ENCODE assay signal across 8 cellular contexts in genomic region chr11:27471588-27472397, GRCh38. TPM values are rescaled to one million over a fixed set of nuclear protein-coding genes. Genes with fewer than 3 reads are reported as not detected.
DNase-seq lines count a peak whose midpoint lies in the region; ATAC-seq and TF ChIP-seq lines count a peak whose summit lies in the region.

No MANE protein-coding gene starts in this region.

- peaks cover 52% of the 10 kb centered on the region for H3K79me2 ChIP-seq in smooth muscle cell (ENCODE audit: low read depth)

- H3K4me2 ChIP-seq in smooth muscle cell: peak overlapping the region; percentile 96

- no peaks in the 10 kb centered on the region for H3K4me1 ChIP-seq in breast epithelium
- peaks cover 24% of the 10 kb centered on the region for H3K4me1 ChIP-seq in smooth muscle cell (ENCODE audit: low read depth)

- peaks cover 47% of the 10 kb centered on the region for H4K20me1 ChIP-seq in smooth muscle cell (ENCODE audit: low read depth)

- H3K4me3 ChIP-seq in breast epithelium (peak overlapping the region; percentile 77 to 93 (median 91)), smooth muscle cell (peak overlapping the region; percentile 72)

- intact Hi-C loops in breast epithelium (cut with DNase I; ENCODE audit: low total_unique reads): no loop called here

- H3K36me3 ChIP-seq in breast epithelium (no peaks in the 10 kb centered on the region), smooth muscle cell (ENCODE audit: low read depth) (no peaks in the 10 kb centered on the region)

- peak overlapping the region; percentile 19 for H3K9ac ChIP-seq in smooth muscle cell (ENCODE audit: low read depth)

- DNase-seq in AG20443 (ENCODE audit: low spot score) (peak; percentile 62), RKO (ENCODE audit: low spot score) (peak; percentile 16), breast epithelium (ENCODE audit: low spot score in 2 of 2) (peak; percentile 41 to 52), islet precursor cell (peak; percentile 67), smooth muscle cell (lab: John Stamatoyannopoulos, UW; ENCODE audit: unreplicated experiment) (no peak), DMS153 (lab: John Stamatoyannopoulos, UW) (no peak)

- WGBS in smooth muscle cell (ENCODE audit: low lambda C conversion rate): 2% methylated on average over 20 of the region's 79 CpGs

- H3K27ac ChIP-seq in breast epithelium: peak overlapping the region; percentile 88 to 95
- peak overlapping the region; percentile 51 for H3K27ac ChIP-seq in smooth muscle cell (ENCODE audit: low read depth)

- H3K27me3 ChIP-seq in breast epithelium (no peaks in the 10 kb centered on the region), smooth muscle cell (ENCODE audit: low read depth) (no peaks in the 10 kb centered on the region)

- H2AFZ ChIP-seq in smooth muscle cell (ENCODE audit: low read depth): peak overlapping the region; percentile 48

- H3K9me3 ChIP-seq in breast epithelium (no peaks in the 10 kb centered on the region), smooth muscle cell (replicated peaks; ENCODE audit: low read depth) (no peaks in the 10 kb centered on the region)

- ATAC-seq in GM18519 (IDR thresholded peaks at IDR 0.05; ENCODE audit: low FRiP score, unreplicated experiment) (peak; percentile 16), HG03064 (IDR thresholded peaks at IDR 0.05; ENCODE audit: low read depth, unreplicated experiment) (peak; percentile 42)

- no peak for TF ChIP-seq POLR2A in breast epithelium (IDR thresholded peaks at IDR 0.05)

- H3F3A ChIP-seq in smooth muscle cell (ENCODE audit: low read depth): peaks cover 11% of the 10 kb centered on the region

- TF ChIP-seq CTCF in breast epithelium (IDR thresholded peaks at IDR 0.05) (no peak), smooth muscle cell (IDR thresholded peaks at IDR 0.05; ENCODE audit: borderline replicate concordance, insufficient read depth, poor library complexity, severe bottlenecking) (no peak)

RNA-seq across cellular contexts. Expression of gene LGR4, which starts 0.8 kb away (rescaled TPM):
- total RNA-seq in breast epithelium (10 to 100 TPM; 28.5 to 93.7 (median 34.2) TPM), smooth muscle cell (92.2 and 96.5 TPM in 2 replicates)
- 21.4 and 35.9 TPM in 2 replicates for polyA plus RNA-seq in smooth muscle cell

RNA-seq across cellular contexts. Expression of gene LIN7C, which starts 34.8 kb away (rescaled TPM):
- total RNA-seq in breast epithelium (10 to 100 TPM; 26.6 to 43.8 (median 38.0) TPM), smooth muscle cell (30.8 and 45.1 TPM in 2 replicates)
- 11.3 and 12.1 TPM in 2 replicates for polyA plus RNA-seq in smooth muscle cell

Comparison
In these comparisons a context has a peak if more than half of its experiments do, and no peak if none do; other contexts are left out.
1. DNase-seq: peak in AG20443 (single experiment), RKO (single experiment), breast epithelium (2 of 2) and islet precursor cell (single experiment); none in smooth muscle cell (single experiment) and DMS153 (single experiment).